29 cellular contexts compared by ENCODE assay signal in genomic region chr1:68746378-68746777, GRCh38.
"Had no signal": no experiment of that assay in that cellular context is flagged by ENCODE, and none has a peak within 500 bp of the region (broad histone marks: within the 10 kb centered on the region; RNA-seq: fewer than 3 reads in every experiment).

No MANE protein-coding gene starts in this region.

- H3K27ac ChIP-seq: stomach, suprapubic skin, testis, thoracic aorta, thyroid gland, tibial artery, tibial nerve, transverse colon, upper lobe of left lung, upper lobe of right lung, uterus, vagina had no signal

- H3K4me3 Mint-ChIP-seq: stimulated activated effector memory CD8-positive, alpha-beta T cell treated with anti-CD3 and anti-CD28 coated beads, Interleukin-12 subunit alpha, Interleukin-12 subunit beta, amount 100 ng/mL, for 72 hours; stimulated activated memory B cell treated with anti-CD40 and anti-IgM and Interleukin-4, amounts not matched to agents 10 μg/mL and 1 μg/mL and 100 μg/mL, for 72 hours; stimulated activated naive B cell treated with anti-CD40 and anti-IgM and Interleukin-4, amounts not matched to agents 10 μg/mL and 1 μg/mL and 100 μg/mL, for 72 hours; stimulated activated naive CD8-positive, alpha-beta T cell treated with anti-CD3 and anti-CD28 coated beads, Interleukin-15, amount 100 ng/mL, for 72 hours; stimulated activated naive CD8-positive, alpha-beta T cell treated with anti-CD3 and anti-CD28 coated beads, Interleukin-15, Interleukin-2, amounts not matched to agents 100 ng/mL and 50 ng/mL, for 24 hours; type B pancreatic cell had no signal

- ATAC-seq: stimulated activated effector memory CD8-positive, alpha-beta T cell treated with anti-CD3 and anti-CD28 coated beads, Interleukin-12 subunit alpha, Interleukin-12 subunit beta, amount 100 ng/mL, for 72 hours; stimulated activated memory B cell treated with anti-CD40 and anti-IgM and Interleukin-4, amounts not matched to agents 10 μg/mL and 1 μg/mL and 100 μg/mL, for 72 hours; stimulated activated naive B cell treated with anti-CD40 and anti-IgM and Interleukin-4, amounts not matched to agents 10 μg/mL and 1 μg/mL and 100 μg/mL, for 72 hours; stimulated activated naive CD8-positive, alpha-beta T cell treated with anti-CD3 and anti-CD28 coated beads, Interleukin-15, amount 100 ng/mL, for 72 hours; stimulated activated naive CD8-positive, alpha-beta T cell treated with anti-CD3 and anti-CD28 coated beads, Interleukin-15, Interleukin-2, amounts not matched to agents 100 U/mL and 50 U/mL, for 24 hours; upper lobe of right lung had no signal

- H3K36me3 ChIP-seq: stomach, suprapubic skin, thoracic aorta, thyroid gland, tibial artery, tibial nerve, transverse colon, upper lobe of left lung, upper lobe of right lung, uterus, vagina had no signal

- FAIRE-seq: urothelium cell line had no signal

- H3K4me1 Mint-ChIP-seq: stimulated activated effector memory CD8-positive, alpha-beta T cell treated with anti-CD3 and anti-CD28 coated beads, Interleukin-12 subunit alpha, Interleukin-12 subunit beta, amount 100 ng/mL, for 72 hours; stimulated activated memory B cell treated with anti-CD40 and anti-IgM and Interleukin-4, amounts not matched to agents 10 μg/mL and 1 μg/mL and 100 μg/mL, for 72 hours; stimulated activated naive B cell treated with anti-CD40 and anti-IgM and Interleukin-4, amounts not matched to agents 10 μg/mL and 1 μg/mL and 100 μg/mL, for 72 hours; stimulated activated naive CD8-positive, alpha-beta T cell treated with anti-CD3 and anti-CD28 coated beads, Interleukin-15, amount 100 ng/mL, for 72 hours had no signal

- H3K27ac Mint-ChIP-seq: stimulated activated effector memory CD8-positive, alpha-beta T cell treated with anti-CD3 and anti-CD28 coated beads, Interleukin-12 subunit alpha, Interleukin-12 subunit beta, amount 100 ng/mL, for 72 hours; stimulated activated memory B cell treated with anti-CD40 and anti-IgM and Interleukin-4, amounts not matched to agents 10 μg/mL and 1 μg/mL and 100 μg/mL, for 72 hours; stimulated activated naive B cell treated with anti-CD40 and anti-IgM and Interleukin-4, amounts not matched to agents 10 μg/mL and 1 μg/mL and 100 μg/mL, for 72 hours; stimulated activated naive CD8-positive, alpha-beta T cell treated with anti-CD3 and anti-CD28 coated beads, Interleukin-15, amount 100 ng/mL, for 72 hours; stimulated activated naive CD8-positive, alpha-beta T cell treated with anti-CD3 and anti-CD28 coated beads, Interleukin-15, Interleukin-2, amounts not matched to agents 100 ng/mL and 50 ng/mL, for 24 hours; type B pancreatic cell had no signal

- H3K9me3 Mint-ChIP-seq: type B pancreatic cell had no signal

- H3K9me3 ChIP-seq: suprapubic skin, testis, thoracic aorta, thyroid gland, tibial artery, upper lobe of right lung, uterus, vagina had no signal

- DNase-seq: stimulated activated CD4-positive, alpha-beta T cell treated with anti-CD3 and anti-CD28 coated beads, Interleukin-2, amount 100 ng/mL, for 48 hours; stimulated activated CD4-positive, alpha-beta T cell treated with anti-CD3 and anti-CD28 coated beads, Interleukin-4, amount 100 ng/mL, for 1 hour; stimulated activated CD4-positive, alpha-beta T cell treated with anti-CD3 and anti-CD28 coated beads, Interleukin-4, amount 100 ng/mL, for 24 hours; stimulated activated CD4-positive, alpha-beta T cell treated with anti-CD3 and anti-CD28 coated beads, Interleukin-4, amount 100 ng/mL, for 4 hours; stimulated activated CD8-positive, alpha-beta memory T cell treated with anti-CD3 and anti-CD28 coated beads, Interleukin-4, amount 100 ng/mL, for 48 hours; stimulated activated naive B cell treated with anti-CD40 and anti-IgM and Interleukin-4, amounts not matched to agents 10 μg/mL and 1 μg/mL and 100 μg/mL, for 72 hours; stimulated activated naive CD4-positive, alpha-beta T cell; stimulated activated naive CD4-positive, alpha-beta T cell treated with Interleukin-2 at 50 U/mL for 16 hours; stimulated activated naive CD8-positive, alpha-beta T cell treated with anti-CD3 and anti-CD28 coated beads, Interleukin-15, amount 100 ng/mL, for 72 hours; stimulated activated naive CD8-positive, alpha-beta T cell treated with anti-CD3 and anti-CD28 coated beads, Interleukin-15, Interleukin-2, amounts not matched to agents 100 U/mL and 50 U/mL, for 24 hours; stomach; substantia nigra; testis; thyroid gland; tibial artery; transverse colon; trophoblast cell; upper lobe of left lung; upper lobe of right lung; uterus had no signal

- H3K4me1 ChIP-seq: suprapubic skin, testis, thyroid gland, tibial nerve, transverse colon, upper lobe of left lung, upper lobe of right lung, vagina had no signal

- H3K4me3 ChIP-seq: stomach, suprapubic skin, testis, thoracic aorta, thyroid gland, tibial artery, tibial nerve, transverse colon, upper lobe of left lung, upper lobe of right lung, uterus, vagina had no signal

- H3K27me3 ChIP-seq: stomach, suprapubic skin, testis, thyroid gland, tibial artery, tibial nerve, transverse colon, upper lobe of left lung, upper lobe of right lung, uterus, vagina had no signal

- H3K27me3 Mint-ChIP-seq: stimulated activated memory B cell treated with anti-CD40 and anti-IgM and Interleukin-4, amounts not matched to agents 10 μg/mL and 1 μg/mL and 100 μg/mL, for 72 hours; stimulated activated naive B cell treated with anti-CD40 and anti-IgM and Interleukin-4, amounts not matched to agents 10 μg/mL and 1 μg/mL and 100 μg/mL, for 72 hours; stimulated activated naive CD8-positive, alpha-beta T cell treated with anti-CD3 and anti-CD28 coated beads, Interleukin-15, amount 100 ng/mL, for 72 hours; stimulated activated naive CD8-positive, alpha-beta T cell treated with anti-CD3 and anti-CD28 coated beads, Interleukin-15, Interleukin-2, amounts not matched to agents 100 ng/mL and 50 ng/mL, for 24 hours; type B pancreatic cell had no signal

- H3K36me3 Mint-ChIP-seq: stimulated activated effector memory CD8-positive, alpha-beta T cell treated with anti-CD3 and anti-CD28 coated beads, Interleukin-12 subunit alpha, Interleukin-12 subunit beta, amount 100 ng/mL, for 72 hours; stimulated activated memory B cell treated with anti-CD40 and anti-IgM and Interleukin-4, amounts not matched to agents 10 μg/mL and 1 μg/mL and 100 μg/mL, for 72 hours; type B pancreatic cell had no signal
